8 cellular contexts compared by ENCODE assay signal in the genomic region with DNA sequence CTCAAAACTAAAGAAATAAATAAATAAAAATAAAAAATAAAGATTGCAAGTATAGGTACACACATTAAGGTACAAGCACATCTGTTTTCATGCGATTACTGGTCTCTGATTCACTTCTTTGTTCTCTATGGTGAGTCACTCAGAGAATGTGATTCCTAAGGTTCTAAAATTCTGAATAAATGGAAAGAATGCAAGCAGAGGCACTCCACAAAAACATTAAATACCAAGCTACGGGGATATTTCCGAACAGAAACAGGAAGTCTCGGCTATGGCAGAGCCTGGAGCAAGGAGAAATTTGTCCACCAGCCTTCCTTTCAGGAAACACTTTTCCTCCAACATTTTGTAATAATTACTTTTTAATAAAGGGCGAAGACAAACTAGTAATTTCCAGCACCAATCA. TPM values are rescaled to one million over a fixed set of nuclear protein-coding genes. Genes with fewer than 3 reads are reported as not detected.
A peak's percentile ranks its signal among the peaks of the same experiment; 100 is the strongest.
DNase-seq lines count a peak whose midpoint lies in the region; ATAC-seq, FAIRE-seq and TF ChIP-seq lines count a peak whose summit lies in the region.

No MANE protein-coding gene starts in this region.

- no peak overlapping the region for H2AFZ ChIP-seq in astrocyte (ENCODE audit: low read depth, low read length)

- peaks cover 59% of the 10 kb centered on the region for H3K79me2 ChIP-seq in astrocyte (ENCODE audit: insufficient read depth, low read length)

- H3K27me3 ChIP-seq in astrocyte (ENCODE audit: insufficient read depth, low read length) (no peaks in the 10 kb centered on the region), left lung (no peaks in the 10 kb centered on the region), tibial nerve (no peaks in the 10 kb centered on the region)

- H3K36me3 Mint-ChIP-seq in astrocyte (ENCODE audit: low read depth, unreplicated experiment) = peaks cover 7% of the 10 kb centered on the region

- peaks cover 52% of the 10 kb centered on the region for H3K4me1 Mint-ChIP-seq in astrocyte (ENCODE audit: low read depth, unreplicated experiment)

- H3K4me3 Mint-ChIP-seq in astrocyte (ENCODE audit: unreplicated experiment) = peak overlapping the region; percentile 95

- peak overlapping the region; percentile 88 for H3K9ac ChIP-seq in astrocyte (ENCODE audit: low read length)

- no peaks in the 10 kb centered on the region for H3K9me3 Mint-ChIP-seq in astrocyte (ENCODE audit: unreplicated experiment)

- intact Hi-C loops in left lung (cut with DNase I) = no loop called here

- H3K9me3 ChIP-seq in astrocyte (ENCODE audit: insufficient read depth, low read depth, low read length) (no peaks in the 10 kb centered on the region), left lung (no peaks in the 10 kb centered on the region), tibial nerve (no peaks in the 10 kb centered on the region)

- TF ChIP-seq EP300 in tibial nerve (IDR thresholded peaks at IDR 0.05) = no peak

- peak overlapping the region; percentile 78 for H3K4me3 ChIP-seq in astrocyte (ENCODE audit: insufficient read depth, low read depth, low read length)
- H3K4me3 ChIP-seq in left lung = peak overlapping the region; percentile 89 to 96
- H3K4me3 ChIP-seq in tibial nerve = peak overlapping the region; percentile 61 to 100 (median 82)

- ATAC-seq in left lung (no peak), GM21717 (IDR thresholded peaks at IDR 0.05; ENCODE audit: unreplicated experiment) (no peak)

- 9 to 11% methylated on average over 5 of the region's 5 CpGs for WGBS in tibial nerve, 2 donors

- no peaks in the 10 kb centered on the region for H3K27me3 Mint-ChIP-seq in astrocyte (ENCODE audit: low read depth, unreplicated experiment)

- no peak for TF ChIP-seq POLR2A in tibial nerve (IDR thresholded peaks at IDR 0.05)

- peak overlapping the region; percentile 82 for H3K4me2 ChIP-seq in astrocyte (ENCODE audit: low read length)

- no peak for FAIRE-seq in astrocyte (lab: Jason Lieb, UNC)

- peak overlapping the region; percentile 90 for H3K27ac ChIP-seq in astrocyte (ENCODE audit: low read depth, low read length)
- peak overlapping the region; percentile 85 to 95 for H3K27ac ChIP-seq in left lung
- peak overlapping the region; percentile 61 to 95 (median 91) for H3K27ac ChIP-seq in tibial nerve

- no peak for TF ChIP-seq CTCF in astrocyte (IDR thresholded peaks at IDR 0.05; ENCODE audit: insufficient read depth, low read depth, low read length)
- TF ChIP-seq CTCF in left lung (IDR thresholded peaks at IDR 0.05) = no peak
- TF ChIP-seq CTCF in tibial nerve (IDR thresholded peaks at IDR 0.05) = no peak

- H3K4me1 ChIP-seq in astrocyte (ENCODE audit: insufficient read depth, low read length) (peaks cover 49% of the 10 kb centered on the region), left lung (peaks cover 0 to 58% of the 10 kb centered on the region in 2 donors), tibial nerve (peaks cover 3 to 62% (median 40%) of the 10 kb centered on the region in 4 donors)

- DNase-seq in AG08396 (ENCODE audit: low spot score) = peak; percentile 71
- peak; percentile 74 for DNase-seq in HPDE6-E6E7 (ENCODE audit: extremely low spot score)
- DNase-seq in astrocyte (ENCODE audit: low read depth) = peak; percentile 88
- no peak for DNase-seq in left lung
- DNase-seq in tibial nerve (ENCODE audit: low spot score in 2 of 2) = no peak
- no peak for DNase-seq in NCI-H82 treated with DMSO at 0.1 percent for 48 hours (lab: John Stamatoyannopoulos, UW; ENCODE audit: unreplicated experiment)
- no peak for DNase-seq in NOMO-1 treated with DMSO at 0.1 percent for 48 hours (lab: John Stamatoyannopoulos, UW; ENCODE audit: unreplicated experiment)

- peaks cover 37% of the 10 kb centered on the region for H4K20me1 ChIP-seq in astrocyte (ENCODE audit: insufficient read depth, low read length)

- peak overlapping the region; percentile 94 for H3K27ac Mint-ChIP-seq in astrocyte (ENCODE audit: unreplicated experiment)

- H3K36me3 ChIP-seq in astrocyte (ENCODE audit: insufficient read depth, low read length) (no peaks in the 10 kb centered on the region), left lung (no peaks in the 10 kb centered on the region), tibial nerve (no peaks in the 10 kb centered on the region)

RNA-seq across cellular contexts. Expression of gene VOPP1, which starts 1.4 kb away (rescaled TPM):
- total RNA-seq in astrocyte (111 and 133 TPM in 2 replicates), left lung (10 to 100 TPM; 49.3 to 68.5 TPM), tibial nerve (10 to 100 TPM; 49.2 to 58.5 (median 54.8) TPM)

Comparison
In these comparisons a context has a peak if more than half of its experiments do, and no peak if none do; other contexts are left out.
1. DNase-seq: peak in AG08396 (single experiment), HPDE6-E6E7 (single experiment) and astrocyte (single experiment); none in left lung (0 of 2), tibial nerve (0 of 2), NCI-H82 treated with DMSO at 0.1 percent for 48 hours (single experiment) and NOMO-1 treated with DMSO at 0.1 percent for 48 hours (single experiment).
2. Peak in every context shown above with its lines, with median percentiles within 50 percentile points of each other: H3K27ac ChIP-seq and H3K4me3 ChIP-seq.